Comparison of ENCODE assay signal across 13 cellular contexts in the genomic region with DNA sequence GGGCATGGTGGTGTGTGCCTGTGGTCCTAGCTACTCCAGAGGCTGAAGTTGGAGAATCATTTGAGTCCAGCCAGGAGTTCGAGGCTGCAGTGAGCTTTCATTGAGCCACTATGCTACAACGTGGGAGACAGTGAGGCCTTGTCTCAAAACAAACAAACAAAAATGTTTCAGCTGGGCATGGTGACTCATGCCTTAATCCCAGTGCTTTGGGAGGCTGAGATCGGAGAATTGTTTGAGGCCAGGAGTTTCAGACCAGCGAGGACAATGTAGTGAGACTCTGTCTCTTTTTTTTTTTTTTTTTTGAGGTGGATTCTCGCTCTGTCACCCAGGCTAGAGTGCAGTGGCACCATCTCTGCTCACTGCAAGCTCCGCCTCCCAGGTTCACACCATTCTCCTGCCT.
"Had no signal": no experiment of that assay in that cellular context is flagged by ENCODE, and none has a peak within 500 bp of the region (broad histone marks: within the 10 kb centered on the region; RNA-seq: fewer than 3 reads in every experiment).

No MANE protein-coding gene starts in this region.

- H3K36me3 ChIP-seq: adrenal gland, upper lobe of right lung had no signal

- H3K27me3 ChIP-seq: adrenal gland, testis, upper lobe of right lung had no signal

- H3K4me3 ChIP-seq: adrenal gland, psoas muscle, testis, upper lobe of right lung had no signal

- ATAC-seq: activated T-cell treated with anti-CD3 and anti-CD28 coated beads, Interleukin-2, amount 50 U/mL, for 4 hours; psoas muscle; sciatic nerve; stimulated activated naive CD8-positive, alpha-beta T cell treated with anti-CD3 and anti-CD28 coated beads, Interleukin-15, amount 100 ng/mL, for 72 hours; upper lobe of right lung had no signal

- H3K9me3 ChIP-seq: adrenal gland, psoas muscle, testis, upper lobe of right lung had no signal

- H3K27ac ChIP-seq: adrenal gland, psoas muscle, testis, upper lobe of right lung had no signal

- H3K4me1 ChIP-seq: psoas muscle, testis, upper lobe of right lung had no signal

- DNase-seq: activated CD4-positive, alpha-beta memory T cell treated with anti-CD3 and anti-CD28 coated beads, Interleukin-2, amount 10 ng/mL, durations not matched to agents 7 days and 5 days; activated CD4-positive, alpha-beta T cell treated with anti-CD3 and anti-CD28 coated beads for 4 hours; activated effector memory CD4-positive, alpha-beta T cell treated with Interleukin-2 at 50 U/mL for 16 hours; activated T-cell treated with anti-CD3 and anti-CD28 coated beads, Interleukin-2, amount 50 U/mL, for 4 hours; adrenal gland; erythroblast; glutamatergic neuron; nephron progenitor cell; psoas muscle; stimulated activated naive CD8-positive, alpha-beta T cell treated with anti-CD3 and anti-CD28 coated beads, Interleukin-15, amount 100 ng/mL, for 72 hours; testis; upper lobe of right lung had no signal
